In genomic region chr7:47327306-47327697, GRCh38 we compare ENCODE assay signal across 10 cellular contexts.
A peak's percentile ranks its signal among the peaks of the same experiment; 100 is the strongest.
DNase-seq lines count a peak whose midpoint lies in the region; ATAC-seq and TF ChIP-seq lines count a peak whose summit lies in the region.
"Had no signal": no experiment of that assay in that cellular context is flagged by ENCODE, and none has a peak within 500 bp of the region (broad histone marks: within the 10 kb centered on the region; RNA-seq: fewer than 3 reads in every experiment).

No MANE protein-coding gene starts in this region.

- H3K27ac ChIP-seq in iPS-18a (ENCODE audit: low read length), result no peak overlapping the region
- H3K27ac ChIP-seq: PC-9 had no signal

- intact Hi-C loops in sciatic nerve (cut with DNase I), result no loop called here

- H3K36me3 ChIP-seq in iPS-18a (ENCODE audit: control insufficient read depth, low read depth, low read length), result no peaks in the 10 kb centered on the region

- in situ Hi-C loops in KBM-7 (cut with MboI; ENCODE audit: low pct_unique_long_range_greater_than_20kb, low sequenced_read_pairs), result no loop called here

- H3K9me3 Mint-ChIP-seq in brain (peaks cover 0 to 8% (median 0%) of the 10 kb centered on the region in 5 experiments), T-cell (no peaks in the 10 kb centered on the region)
- H3K9me3 Mint-ChIP-seq: CD8-positive, alpha-beta T cell had no signal

- H3K27me3 Mint-ChIP-seq in brain (peaks cover 7% of the 10 kb centered on the region), T-cell (no peaks in the 10 kb centered on the region)

- POLR2A ChIA-PET in T-cell (lab: Charles Lee), result no interaction called here

- H3K4me3 ChIP-seq in iPS-18a (ENCODE audit: low read length), result peak overlapping the region; percentile 52
- H3K4me3 ChIP-seq: PC-9 had no signal

- CTCF ChIA-PET in T-cell (lab: Charles Lee), result no interaction called here

- H3K4me3 Mint-ChIP-seq in brain (peak overlapping the region; percentile 73 to 84 (median 78)), T-cell (no peak overlapping the region)
- H3K4me3 Mint-ChIP-seq: CD8-positive, alpha-beta T cell had no signal

- H3K4me1 Mint-ChIP-seq in brain, result peaks cover 67% of the 10 kb centered on the region
- H3K4me1 Mint-ChIP-seq in T-cell, result no peaks in the 10 kb centered on the region

- DNase-seq in EH (ENCODE audit: low read depth) (peak; percentile 39), sciatic nerve (ENCODE audit: low spot score) (peak; percentile 59), HuH-7 (ENCODE audit: low spot score) (no peak), T-cell (no peak), KBM-7 (no peak)
- DNase-seq: CD8-positive, alpha-beta T cell had no signal

- ATAC-seq in sciatic nerve, result peak; percentile 61
- ATAC-seq in HG03469 (IDR thresholded peaks at IDR 0.05; ENCODE audit: unreplicated experiment), result no peak
- ATAC-seq in T-cell (replicated peaks in 1 of 4), result no peak
- ATAC-seq: CD8-positive, alpha-beta T cell had no signal

- H3K36me3 Mint-ChIP-seq in brain (peaks cover 12% of the 10 kb centered on the region), T-cell (no peaks in the 10 kb centered on the region)
- H3K36me3 Mint-ChIP-seq: CD8-positive, alpha-beta T cell had no signal

- H3K27ac Mint-ChIP-seq in brain (peak overlapping the region; percentile 56 to 96 (median 93)), T-cell (no peak overlapping the region)
- H3K27ac Mint-ChIP-seq: CD8-positive, alpha-beta T cell had no signal

- peak overlapping the region; percentile 58 for H3K9ac ChIP-seq in iPS-18a (ENCODE audit: low read length)

- no peak for TF ChIP-seq CTCF in brain (conservative IDR thresholded peaks at IDR 0.05)

- no peaks in the 10 kb centered on the region for H3K9me3 ChIP-seq in iPS-18a (ENCODE audit: control insufficient read depth, low read depth, low read length)

- no peaks in the 10 kb centered on the region for H3K27me3 ChIP-seq in iPS-18a (ENCODE audit: control insufficient read depth, insufficient read depth, low read length)

- H3K4me1 ChIP-seq in iPS-18a (ENCODE audit: control insufficient read depth, low read depth, low read length), result peaks cover 36% of the 10 kb centered on the region

Comparison
In these comparisons a context has a peak if more than half of its experiments do, and no peak if none do; other contexts are left out.
1. DNase-seq: peak in EH (single experiment) and sciatic nerve (single experiment); none in HuH-7 (single experiment), T-cell (0 of 34) and KBM-7 (single experiment).
2. H3K27ac Mint-ChIP-seq: peak in brain (5 of 5); none in T-cell (0 of 2).
3. H3K4me3 Mint-ChIP-seq: peak in brain (5 of 5); none in T-cell (0 of 3).